Comparison of ENCODE assay signal across 17 cellular contexts in the genomic region with DNA sequence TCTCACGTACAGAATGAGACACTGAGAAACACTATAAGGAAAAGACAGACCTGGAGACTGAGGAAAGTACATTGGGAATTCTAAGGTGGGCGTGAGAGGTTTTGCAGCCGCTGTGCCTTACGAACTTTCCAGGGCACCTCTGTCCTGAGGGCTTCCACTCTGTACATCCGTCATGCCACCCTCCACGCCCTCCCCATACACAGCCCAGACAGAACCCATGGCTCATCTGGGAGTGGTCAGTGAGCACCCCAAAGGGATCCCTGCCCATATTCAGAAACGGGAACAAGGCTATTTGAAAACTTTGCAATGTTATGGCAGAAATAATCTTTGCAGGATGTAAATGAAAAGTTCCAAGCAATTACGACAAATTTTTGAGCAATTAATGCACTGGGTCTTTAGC.
A peak's percentile ranks its signal among the peaks of the same experiment; 100 is the strongest.
DNase-seq lines count a peak whose midpoint lies in the region; TF ChIP-seq lines count a peak whose summit lies in the region.
"Had no signal": no experiment of that assay in that cellular context is flagged by ENCODE, and none has a peak within 500 bp of the region (broad histone marks: within the 10 kb centered on the region; RNA-seq: fewer than 3 reads in every experiment).

No MANE protein-coding gene starts in this region.

- H3K4me3 ChIP-seq in SK-N-MC (no peak overlapping the region), coronary artery (no peak overlapping the region), transverse colon (no peak overlapping the region)
- H3K4me3 ChIP-seq: SJCRH30 had no signal

- H3K27ac Mint-ChIP-seq in nephron progenitor cell, result no peak overlapping the region
- H3K27ac Mint-ChIP-seq: CD4-positive, alpha-beta T cell; GM23338 had no signal

- peak overlapping the region; percentile 30; the same call in 1 of the 2 replicates for H3K27ac ChIP-seq in SK-N-MC
- no peak overlapping the region for H3K27ac ChIP-seq in coronary artery
- no peak overlapping the region for H3K27ac ChIP-seq in transverse colon
- H3K27ac ChIP-seq: BLaER1, SJCRH30 had no signal

- H3K27me3 Mint-ChIP-seq in nephron progenitor cell (ENCODE audit: low read depth, poor library complexity), result peaks cover 63% of the 10 kb centered on the region

- no peak for TF ChIP-seq POLR2A in transverse colon (IDR thresholded peaks at IDR 0.05)

- H3K36me3 Mint-ChIP-seq in nephron progenitor cell (ENCODE audit: low read depth), result no peaks in the 10 kb centered on the region

- H3K4me3 Mint-ChIP-seq in nephron progenitor cell, result peak overlapping the region; percentile 23
- H3K4me3 Mint-ChIP-seq: CD4-positive, alpha-beta T cell had no signal

- peaks cover 29% of the 10 kb centered on the region for H3K4me1 Mint-ChIP-seq in nephron progenitor cell

- H3K9ac ChIP-seq in SK-N-MC (ENCODE audit: insufficient read length), result peak overlapping the region; percentile 47
- H3K9ac ChIP-seq: BLaER1 had no signal

- in situ Hi-C loops in transverse colon (cut with MboI; ENCODE audit: low pct_ligation_motif_present in 1 of 4, low pct_unique_long_range_greater_than_20kb in 1 of 4, low sequenced_read_pairs in 3 of 4), result loop anchor here in 3 of 4 donors (5.0 to 25.0 kb wide), 4 partner anchors 235 to 357 kb away; no protein-coding TSS in a partner anchor

- no peak for TF ChIP-seq EP300 in transverse colon (IDR thresholded peaks at IDR 0.05; ENCODE audit: low read depth)

- H3K27me3 ChIP-seq in transverse colon, result peaks cover 23% of the 10 kb centered on the region
- H3K27me3 ChIP-seq: BLaER1, SJCRH30 had no signal

- TF ChIP-seq CTCF in coronary artery (IDR thresholded peaks at IDR 0.05) (no peak), nephron progenitor cell (IDR thresholded peaks at IDR 0.05) (no peak), transverse colon (IDR thresholded peaks at IDR 0.05) (no peak)

- WGBS in transverse colon (ENCODE audit: low coverage in 1 of 2), 2 donors, result 91 to 92% methylated on average over 3 to 8 of the region's 8 CpGs

- H3K4me1 ChIP-seq in transverse colon, result peaks cover 7 to 14% (median 10%) of the 10 kb centered on the region in 4 donors
- H3K4me1 ChIP-seq: SJCRH30 had no signal

- DNase-seq in SK-N-MC (ENCODE audit: low read depth, low spot score), result no peak
- peak; percentile 14 for DNase-seq in coronary artery (ENCODE audit: low spot score)
- no peak for DNase-seq in nephron progenitor cell
- peak; percentile 1 for DNase-seq in transverse colon
- no peak for DNase-seq in DMS79 treated with DMSO at 0.1 percent for 48 hours (lab: John Stamatoyannopoulos, UW)
- DNase-seq in NCI-H226, result no peak
- no peak for DNase-seq in 8988T
- DNase-seq: ACHN; CD4-positive, alpha-beta T cell; KG1; NCI-H1436; NCI-H187 treated with DMSO at 0.1 percent for 48 hours; NCI-H774; NK-92 treated with Interleukin-12 subunit alpha and Interleukin-12 subunit beta, amount 100 ng/mL, for 24 hours; SJCRH30 had no signal

- H3K36me3 ChIP-seq in SK-N-MC (ENCODE audit: insufficient read depth, low read length) (no peaks in the 10 kb centered on the region), transverse colon (no peaks in the 10 kb centered on the region)
- H3K36me3 ChIP-seq: BLaER1, SJCRH30 had no signal

- no peaks in the 10 kb centered on the region for H3K9me3 ChIP-seq in SK-N-MC (ENCODE audit: low read depth, low read length)
- no peaks in the 10 kb centered on the region for H3K9me3 ChIP-seq in transverse colon
- H3K9me3 ChIP-seq: BLaER1, SJCRH30 had no signal

- H3K9me3 Mint-ChIP-seq in nephron progenitor cell, result no peaks in the 10 kb centered on the region
- H3K9me3 Mint-ChIP-seq: CD4-positive, alpha-beta T cell; GM23338 had no signal

- intact Hi-C loops in transverse colon (cut with DNase I; ENCODE audit: low total_unique reads), result loop anchor here (2.0 kb wide), 1 partner anchor 301 kb away; no protein-coding TSS in a partner anchor

Comparison
In these comparisons a context has a peak if more than half of its experiments do, and no peak if none do; other contexts are left out.
1. DNase-seq: peak in coronary artery (single experiment) and transverse colon (single experiment); none in SK-N-MC (single experiment), nephron progenitor cell (single experiment), DMS79 treated with DMSO at 0.1 percent for 48 hours (single experiment), NCI-H226 (single experiment) and 8988T (single experiment).